ENCODE assay signal across 1 cellular context in genomic region chr15:51738553-51738952, GRCh38.
A peak's percentile ranks its signal among the peaks of the same experiment; 100 is the strongest.
TF ChIP-seq lines count a peak whose summit lies in the region.

No MANE protein-coding gene starts in this region.

TF ChIP-seq in HepG2, 621 proteins besides CTCF, POLR2A, EP300 and RAD21:
- peak; percentile 3 to 81; a peak in 3 of 4 replicates for TF ChIP-seq REST (IDR thresholded peaks at IDR 0.05; ENCODE audit: borderline replicate concordance in 1 of 2, low read depth in 1 of 2, low read length in 2 of 2)
- TF ChIP-seq CHCHD3 (CRISPR knock-in tag; IDR thresholded peaks at IDR 0.05), result no peak
